Comparison of ENCODE assay signal across 1 cellular context in the genomic region with DNA sequence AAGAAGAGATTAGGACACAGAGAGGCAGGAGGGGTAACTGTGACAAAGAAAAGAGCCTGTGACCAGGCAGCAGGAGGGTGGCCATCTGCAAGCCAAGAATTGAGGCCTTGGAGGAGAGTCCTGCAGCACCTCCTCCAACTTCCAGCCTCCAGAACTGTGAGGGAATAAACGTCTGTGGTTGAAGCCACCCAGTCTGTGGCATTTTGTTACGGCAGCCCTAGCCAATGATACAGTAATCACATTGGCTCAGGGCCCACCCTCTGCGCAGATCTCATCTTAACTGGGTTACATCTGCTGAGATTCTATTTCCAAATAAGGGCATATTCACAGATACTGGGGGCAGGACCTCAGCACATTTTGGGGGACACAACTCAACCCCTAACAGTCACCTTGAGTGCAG.
TF ChIP-seq lines count a peak whose summit lies in the region.

No MANE protein-coding gene starts in this region.

TF ChIP-seq in SK-N-SH treated with all-trans-retinoic acid at 6 μM for 48 hours, 23 proteins besides CTCF, POLR2A, EP300 and RAD21 (continued from another document):
- TF ChIP-seq POU6F1 (CRISPR knock-in tag; IDR thresholded peaks at IDR 0.05; ENCODE audit: borderline replicate concordance, low read depth), result no peak
- TF ChIP-seq ZFP3 (CRISPR knock-in tag; IDR thresholded peaks at IDR 0.05), result no peak
- TF ChIP-seq ESRRG (CRISPR knock-in tag; IDR thresholded peaks at IDR 0.05), result no peak
- no peak for TF ChIP-seq CREB5 (CRISPR knock-in tag; IDR thresholded peaks at IDR 0.05; ENCODE audit: low read depth)
- TF ChIP-seq ZNF565 (CRISPR knock-in tag; conservative IDR thresholded peaks at IDR 0.05; ENCODE audit: low read depth), result no peak
TF ChIP-seq in SK-N-SH treated with all-trans-retinoic acid at 6 μM for 48 hours: peak in this region for 0.
